ENCODE assay signal across 8 cellular contexts in genomic region chr17:68456529-68457167, GRCh38.
A peak's percentile ranks its signal among the peaks of the same experiment; 100 is the strongest.
DNase-seq lines count a peak whose midpoint lies in the region; ATAC-seq lines count a peak whose summit lies in the region.

No MANE protein-coding gene starts in this region.

- DNase-seq in SIG-M5 treated with dmso at 0.1 percent for 504 hours (lab: John Stamatoyannopoulos, UW; ENCODE audit: unreplicated experiment), result peak; percentile 78
- DNase-seq in SIG-M5 (lab: John Stamatoyannopoulos, UW), result no peak
- peak; percentile 20 for DNase-seq in NCI-H345 (lab: John Stamatoyannopoulos, UW)
- peak; percentile 92 for DNase-seq in astrocyte of the hippocampus (ENCODE audit: low read depth, low spot score)
- peak; percentile 73 for DNase-seq in hepatic stellate cell (ENCODE audit: low spot score)
- peak; percentile 38 to 95 (median 66) for DNase-seq in posterior cingulate gyrus

- intact Hi-C loops in posterior cingulate gyrus (cut with DNase I), result loop anchor here (2.0 to 5.0 kb wide), 2 partner anchors 56 to 208 kb away; partner anchors contain the start of genes AMZ2 and PRKAR1A

- ATAC-seq in HG03159 (IDR thresholded peaks at IDR 0.05; ENCODE audit: unreplicated experiment), result no peak
- no peak for ATAC-seq in HG02588 (IDR thresholded peaks at IDR 0.05; ENCODE audit: unreplicated experiment)
